9 cellular contexts compared by ENCODE assay signal in genomic region chr2:110499755-110500377, GRCh38. TPM values are rescaled to one million over a fixed set of nuclear protein-coding genes. Genes with fewer than 3 reads are reported as not detected.
A peak's percentile ranks its signal among the peaks of the same experiment; 100 is the strongest.
DNase-seq lines count a peak whose midpoint lies in the region; ATAC-seq lines count a peak whose summit lies in the region.
"Not testable (repeated sequence)": the region's sequence is repeated elsewhere in the genome, so short reads cannot be mapped to it uniquely, and the experiment has no call there.
"Had no signal": no experiment of that assay in that cellular context is flagged by ENCODE, and none has a peak within 500 bp of the region (broad histone marks: within the 10 kb centered on the region; RNA-seq: fewer than 3 reads in every experiment).

No MANE protein-coding gene starts in this region.

- ATAC-seq in GM18517 (IDR thresholded peaks at IDR 0.05; ENCODE audit: unreplicated experiment) (peak; percentile 77), GM19467 (IDR thresholded peaks at IDR 0.05; ENCODE audit: unreplicated experiment) (peak; percentile 90), HG02571 (IDR thresholded peaks at IDR 0.05; ENCODE audit: unreplicated experiment) (peak; percentile 76), HG03103 (IDR thresholded peaks at IDR 0.05; ENCODE audit: low read depth, unreplicated experiment) (peak; percentile 88), HG03571 (IDR thresholded peaks at IDR 0.05; ENCODE audit: unreplicated experiment) (peak; percentile 68), left colon (peak; percentile 92)
- ATAC-seq in activated naive CD4-positive, alpha-beta T cell treated with anti-CD3 and anti-CD28 coated beads, Interleukin-2, amount 50 U/mL, for 72 hours, result peak; percentile 74 to 80
- peak; percentile 79 for ATAC-seq in stimulated activated naive CD8-positive, alpha-beta T cell treated with anti-CD3 and anti-CD28 coated beads, Interleukin-15, amount 100 ng/mL, for 72 hours

- not testable (repeated sequence) for H3K9me3 Mint-ChIP-seq in activated naive CD4-positive, alpha-beta T cell treated with anti-CD3 and anti-CD28 coated beads, Interleukin-2, amount 50 U/mL, for 72 hours; stimulated activated naive CD8-positive, alpha-beta T cell treated with anti-CD3 and anti-CD28 coated beads, Interleukin-15, amount 100 ng/mL, for 72 hours

- not testable (repeated sequence) for DNase-seq in activated naive CD4-positive, alpha-beta T cell treated with anti-CD3 and anti-CD28 coated beads, Interleukin-2, amount 50 U/mL, for 72 hours (ENCODE audit: low spot score in 2 of 2); left colon; stimulated activated naive CD8-positive, alpha-beta T cell treated with anti-CD3 and anti-CD28 coated beads, Interleukin-15, amount 100 ng/mL, for 72 hours

- not testable (repeated sequence) for H3K4me1 Mint-ChIP-seq in stimulated activated naive CD8-positive, alpha-beta T cell treated with anti-CD3 and anti-CD28 coated beads, Interleukin-15, amount 100 ng/mL, for 72 hours

- intact Hi-C loops in left colon (cut with DNase I, micrococcal nuclease), result not testable (repeated sequence)

- not testable (repeated sequence) for H3K4me3 Mint-ChIP-seq in stimulated activated naive CD8-positive, alpha-beta T cell treated with anti-CD3 and anti-CD28 coated beads, Interleukin-15, amount 100 ng/mL, for 72 hours

- H3K36me3 Mint-ChIP-seq in activated naive CD4-positive, alpha-beta T cell treated with anti-CD3 and anti-CD28 coated beads, Interleukin-2, amount 50 U/mL, for 72 hours, result not testable (repeated sequence)

- H3K27me3 Mint-ChIP-seq in stimulated activated naive CD8-positive, alpha-beta T cell treated with anti-CD3 and anti-CD28 coated beads, Interleukin-15, amount 100 ng/mL, for 72 hours, result not testable (repeated sequence)

- not testable (repeated sequence) for H3K27ac Mint-ChIP-seq in activated naive CD4-positive, alpha-beta T cell treated with anti-CD3 and anti-CD28 coated beads, Interleukin-2, amount 50 U/mL, for 72 hours; stimulated activated naive CD8-positive, alpha-beta T cell treated with anti-CD3 and anti-CD28 coated beads, Interleukin-15, amount 100 ng/mL, for 72 hours

RNA-seq across cellular contexts. Expression of gene LIMS4, which starts 27.2 kb away (rescaled TPM):
- under 1 TPM; 0.41 to 0.62 TPM for total RNA-seq in activated naive CD4-positive, alpha-beta T cell treated with anti-CD3 and anti-CD28 coated beads, Interleukin-2, amount 50 U/mL, for 72 hours
- total RNA-seq in left colon, result 1 to 10 TPM; 1.1 to 1.2 TPM
- total RNA-seq: suprapubic skin had no signal
